Comparison of ENCODE assay signal across 8 cellular contexts in the genomic region with DNA sequence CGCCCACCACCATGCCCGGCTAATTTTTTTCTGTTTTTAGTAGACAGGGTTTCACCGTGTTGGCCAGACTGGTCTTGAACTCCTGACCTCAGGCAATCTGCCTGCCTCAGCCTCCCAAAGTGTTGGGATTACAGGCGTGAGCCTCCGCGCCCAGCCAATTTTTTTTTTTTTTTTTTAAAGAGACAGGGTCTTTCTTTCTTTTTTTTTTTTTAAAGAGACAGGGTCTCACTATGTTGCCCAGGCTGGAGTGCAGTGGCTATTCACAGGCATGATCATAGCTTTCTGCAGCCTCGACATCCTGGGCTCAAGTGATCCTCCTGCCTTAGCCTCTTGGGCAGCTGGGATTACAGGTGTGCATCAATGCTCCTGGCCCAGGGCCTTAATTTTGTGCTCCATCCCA. TPM values are rescaled to one million over a fixed set of nuclear protein-coding genes. Genes with fewer than 3 reads are reported as not detected.
DNase-seq lines count a peak whose midpoint lies in the region; ATAC-seq and TF ChIP-seq lines count a peak whose summit lies in the region.
"Not testable (repeated sequence)": the region's sequence is repeated elsewhere in the genome, so short reads cannot be mapped to it uniquely, and the experiment has no call there.

No MANE protein-coding gene starts in this region.

- not testable (repeated sequence) for TF ChIP-seq POLR2A in esophagus muscularis mucosa (IDR thresholded peaks at IDR 0.05; ENCODE audit: low read depth); sigmoid colon (IDR thresholded peaks at IDR 0.05)

- H3K27ac ChIP-seq in CD4-positive, alpha-beta T cell (ENCODE audit: low read depth, low read length): not testable (repeated sequence)
- peak overlapping the region; percentile 53 for H3K27ac ChIP-seq in RWPE1
- peak overlapping the region; percentile 87 to 98 (median 90) for H3K27ac ChIP-seq in esophagus muscularis mucosa (replicated peaks in 1 of 4)
- peak overlapping the region; percentile 95 for H3K27ac ChIP-seq in left ventricle myocardium inferior (replicated peaks)
- H3K27ac ChIP-seq in sigmoid colon: peak overlapping the region; percentile 92 to 100 (median 96)

- H3K27me3 ChIP-seq in CD4-positive, alpha-beta T cell (ENCODE audit: control insufficient read depth, insufficient read depth, low read length); esophagus muscularis mucosa; left ventricle myocardium inferior (ENCODE audit: low read depth); sigmoid colon: not testable (repeated sequence)

- H3K27ac Mint-ChIP-seq in CD4-positive, alpha-beta T cell; activated T-helper 2 cell treated with anti-CD3 and anti-CD28 coated beads, Interferon-gamma antibody, Interleukin-2, Interleukin-4, amounts not matched to agents 10 μg/mL and 5 μg/mL and 100 μg/mL, durations not matched to agents 14 hours and 24 hours and 36 hours: not testable (repeated sequence)
- H3K27ac Mint-ChIP-seq in natural killer cell: peak overlapping the region in 1 of 2 donors; percentile 99
- peak overlapping the region; percentile 51 for H3K27ac Mint-ChIP-seq in type B pancreatic cell

- not testable (repeated sequence) for TF ChIP-seq EP300 in esophagus muscularis mucosa (IDR thresholded peaks at IDR 0.05); sigmoid colon (IDR thresholded peaks at IDR 0.05)

- not testable (repeated sequence) for H3K9me3 Mint-ChIP-seq in CD4-positive, alpha-beta T cell; activated T-helper 2 cell treated with anti-CD3 and anti-CD28 coated beads, Interferon-gamma antibody, Interleukin-2, Interleukin-4, amounts not matched to agents 10 μg/mL and 5 μg/mL and 100 μg/mL, durations not matched to agents 14 hours and 24 hours and 36 hours; natural killer cell; type B pancreatic cell

- H3K36me3 ChIP-seq in esophagus muscularis mucosa (peaks cover 18 to 45% (median 42%) of the 10 kb centered on the region in 4 donors), left ventricle myocardium inferior (peaks cover 35% of the 10 kb centered on the region), sigmoid colon (peaks cover 7 to 37% (median 21%) of the 10 kb centered on the region in 4 donors)

- TF ChIP-seq CTCF in CD4-positive, alpha-beta T cell (IDR thresholded peaks at IDR 0.05); RWPE1 (conservative IDR thresholded peaks at IDR 0.05; ENCODE audit: low read depth); esophagus muscularis mucosa (IDR thresholded peaks at IDR 0.05); left ventricle myocardium inferior (IDR thresholded peaks at IDR 0.05; ENCODE audit: borderline replicate concordance); natural killer cell (IDR thresholded peaks at IDR 0.05); sigmoid colon (IDR thresholded peaks at IDR 0.05); type B pancreatic cell (conservative IDR thresholded peaks at IDR 0.05): not testable (repeated sequence)

- WGBS in esophagus muscularis mucosa: 59% methylated on average over 7 of the region's 7 CpGs
- WGBS in sigmoid colon, 2 donors: 66 to 77% methylated on average over 7 of the region's 7 CpGs

- POLR2A ChIA-PET in CD4-positive, alpha-beta T cell (lab: Charles Lee): interaction anchor here (1.0 to 6.7 kb wide), 4 partner anchors 14 to 40 kb away, joined by 3 to 63 read pairs (median 30); partner anchors contain the start of genes JMJD6, METTL23, MFSD11 and SRSF2
- POLR2A ChIA-PET in RWPE1 (lab: Yijun Ruan, JAX; ENCODE audit: low non-redundant PET): not testable (repeated sequence)

- H3K4me3 Mint-ChIP-seq in CD4-positive, alpha-beta T cell: peak overlapping the region; percentile 34
- H3K4me3 Mint-ChIP-seq in activated T-helper 2 cell treated with anti-CD3 and anti-CD28 coated beads, Interferon-gamma antibody, Interleukin-2, Interleukin-4, amounts not matched to agents 10 μg/mL and 5 μg/mL and 100 μg/mL, durations not matched to agents 14 hours and 24 hours and 36 hours (ENCODE audit: low read depth): peak overlapping the region; percentile 2
- peak overlapping the region; percentile 32 for H3K4me3 Mint-ChIP-seq in natural killer cell
- peak overlapping the region; percentile 34 for H3K4me3 Mint-ChIP-seq in type B pancreatic cell

- H3K4me1 ChIP-seq in esophagus muscularis mucosa (peaks cover 64 to 91% (median 76%) of the 10 kb centered on the region in 4 donors), left ventricle myocardium inferior (peaks cover 88% of the 10 kb centered on the region), sigmoid colon (peaks cover 0 to 70% (median 55%) of the 10 kb centered on the region in 4 donors)

- not testable (repeated sequence) for H3K9me3 ChIP-seq in CD4-positive, alpha-beta T cell (ENCODE audit: control insufficient read depth, low read length); esophagus muscularis mucosa; left ventricle myocardium inferior (replicated peaks); sigmoid colon

- CTCF ChIA-PET in CD4-positive, alpha-beta T cell (lab: Charles Lee): interaction anchor here (2.1 to 3.1 kb wide), 2 partner anchors 14 to 344 kb away, joined by 9 to 34 read pairs; partner anchors contain the start of genes JMJD6 and METTL23
- CTCF ChIA-PET in RWPE1 (lab: Yijun Ruan, JAX): interaction anchor here (1.2 kb wide), 2 partner anchors 15 to 189 kb away, joined by 5 to 6 read pairs; no protein-coding TSS in a partner anchor

- not testable (repeated sequence) for ATAC-seq in CD4-positive, alpha-beta T cell (ENCODE audit: poor library complexity); natural killer cell

- DNase-seq in CD4-positive, alpha-beta T cell; RWPE1 (ENCODE audit: low spot score); activated T-helper 2 cell treated with anti-CD3 and anti-CD28 coated beads, Interferon-gamma antibody, Interleukin-2, Interleukin-4, amounts not matched to agents 10 μg/mL and 5 μg/mL and 100 μg/mL, durations not matched to agents 14 hours and 24 hours and 36 hours (ENCODE audit: low spot score); esophagus muscularis mucosa (ENCODE audit: extremely low spot score); left ventricle myocardium inferior; natural killer cell; sigmoid colon; type B pancreatic cell (ENCODE audit: extremely low spot score, unreplicated experiment): not testable (repeated sequence)

- H3K36me3 Mint-ChIP-seq in CD4-positive, alpha-beta T cell (ENCODE audit: low read depth): peaks cover 35% of the 10 kb centered on the region
- peaks cover 42% of the 10 kb centered on the region for H3K36me3 Mint-ChIP-seq in activated T-helper 2 cell treated with anti-CD3 and anti-CD28 coated beads, Interferon-gamma antibody, Interleukin-2, Interleukin-4, amounts not matched to agents 10 μg/mL and 5 μg/mL and 100 μg/mL, durations not matched to agents 14 hours and 24 hours and 36 hours (ENCODE audit: low read depth)
- not testable (repeated sequence) for H3K36me3 Mint-ChIP-seq in natural killer cell, type B pancreatic cell

- peaks cover 52% of the 10 kb centered on the region for H3K4me1 Mint-ChIP-seq in CD4-positive, alpha-beta T cell (ENCODE audit: low read depth)
- H3K4me1 Mint-ChIP-seq in activated T-helper 2 cell treated with anti-CD3 and anti-CD28 coated beads, Interferon-gamma antibody, Interleukin-2, Interleukin-4, amounts not matched to agents 10 μg/mL and 5 μg/mL and 100 μg/mL, durations not matched to agents 14 hours and 24 hours and 36 hours (ENCODE audit: low read depth): peaks cover 37% of the 10 kb centered on the region
- H3K4me1 Mint-ChIP-seq in natural killer cell (peaks cover 23 to 67% of the 10 kb centered on the region in 2 donors), type B pancreatic cell (ENCODE audit: unreplicated experiment) (peaks cover 37% of the 10 kb centered on the region)

- H3K27me3 Mint-ChIP-seq in CD4-positive, alpha-beta T cell; activated T-helper 2 cell treated with anti-CD3 and anti-CD28 coated beads, Interferon-gamma antibody, Interleukin-2, Interleukin-4, amounts not matched to agents 10 μg/mL and 5 μg/mL and 100 μg/mL, durations not matched to agents 14 hours and 24 hours and 36 hours (ENCODE audit: low read depth); natural killer cell (ENCODE audit: low read depth in 2 of 2); type B pancreatic cell: not testable (repeated sequence)

- intact Hi-C loops in CD4-positive, alpha-beta T cell (cut with DNase I, micrococcal nuclease): loop anchor here (5.0 kb wide), 4 partner anchors 70 to 355 kb away; no protein-coding TSS in a partner anchor
- intact Hi-C loops in activated T-helper 2 cell treated with anti-CD3 and anti-CD28 coated beads, Interferon-gamma antibody, Interleukin-2, Interleukin-4, amounts not matched to agents 10 μg/mL and 5 μg/mL and 100 μg/mL, durations not matched to agents 14 hours and 24 hours and 36 hours (cut with micrococcal nuclease): loop anchor here (10.0 kb wide), 1 partner anchor 158 kb away; no protein-coding TSS in a partner anchor
- intact Hi-C loops in esophagus muscularis mucosa (cut with DNase I) (loop anchor here (10.0 kb wide), 1 partner anchor 158 kb away; no protein-coding TSS in a partner anchor), sigmoid colon (cut with DNase I) (loop anchor here (5.0 kb wide), 2 partner anchors 40 to 90 kb away; no protein-coding TSS in a partner anchor)
- intact Hi-C loops in left ventricle myocardium inferior (cut with micrococcal nuclease); natural killer cell (cut with micrococcal nuclease): not testable (repeated sequence)

- not testable (repeated sequence) for H3K4me3 ChIP-seq in esophagus muscularis mucosa, left ventricle myocardium inferior, sigmoid colon

RNA-seq across cellular contexts. Expression of gene MXRA7, which starts 1.6 kb away (rescaled TPM):
- 10 to 100 TPM; 11.4 to 12.1 TPM for total RNA-seq in CD4-positive, alpha-beta T cell
- 6.6 and 8.5 TPM in 2 replicates for total RNA-seq in activated T-helper 2 cell treated with anti-CD3 and anti-CD28 coated beads, Interferon-gamma antibody, Interleukin-2, Interleukin-4, amounts not matched to agents 10 μg/mL and 5 μg/mL and 100 μg/mL, durations not matched to agents 14 hours and 24 hours and 36 hours
- 100 to 1,000 TPM; 405 to 422 (median 411) TPM for total RNA-seq in esophagus muscularis mucosa
- 411 TPM for total RNA-seq in left ventricle myocardium inferior
- 10 to 100 TPM; 31.6 to 47.6 (median 46.5) TPM for total RNA-seq in natural killer cell
- total RNA-seq in sigmoid colon: 100 to 1,000 TPM; 327 to 428 (median 348) TPM
- 100 to 1,000 TPM in 1 of 3 donors, 10 to 100 TPM in 1, 1 to 10 TPM in 1; 8.3 to 109 (median 35.3) TPM for polyA plus RNA-seq in sigmoid colon
- 43.4 and 75.0 TPM in 2 replicates for total RNA-seq in type B pancreatic cell (ENCODE audit: low replicate concordance)

RNA-seq across cellular contexts. Expression of gene JMJD6, which starts 14.1 kb away (rescaled TPM):
- 100 to 1,000 TPM; 133 to 134 TPM for total RNA-seq in CD4-positive, alpha-beta T cell
- total RNA-seq in activated T-helper 2 cell treated with anti-CD3 and anti-CD28 coated beads, Interferon-gamma antibody, Interleukin-2, Interleukin-4, amounts not matched to agents 10 μg/mL and 5 μg/mL and 100 μg/mL, durations not matched to agents 14 hours and 24 hours and 36 hours: 83.5 and 84.9 TPM in 2 replicates
- 10 to 100 TPM; 29.5 to 54.5 (median 49.5) TPM for total RNA-seq in esophagus muscularis mucosa
- 65.2 TPM for total RNA-seq in left ventricle myocardium inferior
- total RNA-seq in natural killer cell: 100 to 1,000 TPM; 169 to 257 (median 195) TPM
- 10 to 100 TPM; 21.3 to 37.3 (median 28.9) TPM for total RNA-seq in sigmoid colon
- polyA plus RNA-seq in sigmoid colon: 10 to 100 TPM; 24.0 to 28.9 (median 24.8) TPM
- 23.6 and 35.4 TPM in 2 replicates for total RNA-seq in type B pancreatic cell (ENCODE audit: low replicate concordance)

RNA-seq across cellular contexts. Expression of gene METTL23, which starts 14.3 kb away (rescaled TPM):
- total RNA-seq in CD4-positive, alpha-beta T cell: 10 to 100 TPM; 35.4 to 37.8 TPM
- total RNA-seq in activated T-helper 2 cell treated with anti-CD3 and anti-CD28 coated beads, Interferon-gamma antibody, Interleukin-2, Interleukin-4, amounts not matched to agents 10 μg/mL and 5 μg/mL and 100 μg/mL, durations not matched to agents 14 hours and 24 hours and 36 hours: 32.1 and 33.2 TPM in 2 replicates
- total RNA-seq in esophagus muscularis mucosa: 10 to 100 TPM; 18.3 to 29.7 (median 23.0) TPM
- 21.0 TPM for total RNA-seq in left ventricle myocardium inferior
- 10 to 100 TPM; 31.9 to 57.7 (median 34.2) TPM for total RNA-seq in natural killer cell
- total RNA-seq in sigmoid colon: 10 to 100 TPM; 13.6 to 32.5 (median 20.8) TPM
- 10 to 100 TPM; 25.7 to 34.8 (median 33.6) TPM for polyA plus RNA-seq in sigmoid colon
- total RNA-seq in type B pancreatic cell (ENCODE audit: low replicate concordance): 27.5 and 28.2 TPM in 2 replicates

RNA-seq across cellular contexts. Expression of gene SRSF2, which starts 24.8 kb away (rescaled TPM):
- total RNA-seq in CD4-positive, alpha-beta T cell: 100 to 1,000 TPM; 448 to 460 TPM
- 456 and 478 TPM in 2 replicates for total RNA-seq in activated T-helper 2 cell treated with anti-CD3 and anti-CD28 coated beads, Interferon-gamma antibody, Interleukin-2, Interleukin-4, amounts not matched to agents 10 μg/mL and 5 μg/mL and 100 μg/mL, durations not matched to agents 14 hours and 24 hours and 36 hours
- total RNA-seq in esophagus muscularis mucosa (100 to 1,000 TPM; 133 to 173 (median 157) TPM), left ventricle myocardium inferior (78.5 TPM), natural killer cell (100 to 1,000 TPM; 402 to 548 (median 503) TPM), sigmoid colon (100 to 1,000 TPM; 123 to 229 (median 129) TPM), type B pancreatic cell (ENCODE audit: low replicate concordance) (198 and 273 TPM in 2 replicates)
- polyA plus RNA-seq in sigmoid colon: 100 to 1,000 TPM in 2 of 3 donors, 10 to 100 TPM in 1; 87.9 to 187 (median 107) TPM

RNA-seq across cellular contexts. Expression of gene MFSD11, which starts 25.6 kb away (rescaled TPM):
- total RNA-seq in CD4-positive, alpha-beta T cell: 10 to 100 TPM; 25.5 to 29.4 TPM
- 16.9 and 18.6 TPM in 2 replicates for total RNA-seq in activated T-helper 2 cell treated with anti-CD3 and anti-CD28 coated beads, Interferon-gamma antibody, Interleukin-2, Interleukin-4, amounts not matched to agents 10 μg/mL and 5 μg/mL and 100 μg/mL, durations not matched to agents 14 hours and 24 hours and 36 hours
- total RNA-seq in esophagus muscularis mucosa (10 to 100 TPM; 17.1 to 22.4 (median 18.8) TPM), left ventricle myocardium inferior (21.4 TPM), natural killer cell (10 to 100 TPM; 32.7 to 44.0 (median 33.9) TPM), sigmoid colon (10 to 100 TPM; 27.5 to 46.2 (median 41.7) TPM), type B pancreatic cell (ENCODE audit: low replicate concordance) (29.0 and 33.9 TPM in 2 replicates)
- polyA plus RNA-seq in sigmoid colon: 10 to 100 TPM in 1 of 3 donors, 1 to 10 TPM in 2; 6.6 to 22.1 (median 6.9) TPM
